21 cellular contexts compared by ENCODE assay signal in genomic region chr14:90715495-90715894, GRCh38.
DNase-seq lines count a peak whose midpoint lies in the region; ATAC-seq and TF ChIP-seq lines count a peak whose summit lies in the region.
"Had no signal": no experiment of that assay in that cellular context is flagged by ENCODE, and none has a peak within 500 bp of the region (broad histone marks: within the 10 kb centered on the region; RNA-seq: fewer than 3 reads in every experiment).

No MANE protein-coding gene starts in this region.

- BruUV-seq in PC-9 (replicated peaks; lab: Mats Ljungman, UMichigan): no TSS peak

- DNase-seq in PC-9 (no peak), gastrocnemius medialis (peak; percentile 38 to 50), NCI-H2196 treated with DMSO at 0.1 percent for 48 hours (lab: John Stamatoyannopoulos, UW; ENCODE audit: unreplicated experiment) (no peak), HCEC 1CT (no peak), stomach (no peak)
- DNase-seq: CD4-positive, alpha-beta T cell; COR-L47; DMS 273 treated with DMSO at 0.1 percent for 48 hours; DMS79 treated with DMSO at 0.1 percent for 48 hours; H7; KBM-7; NCI-H1092 treated with DMSO at 0.1 percent for 48 hours; NCI-H146; NCI-H2081; NCI-H2171; NCI-H524 treated with DMSO at 0.1 percent for 48 hours; OCI-M1; Right ventricle myocardium superior had no signal

- peaks cover 2% of the 10 kb centered on the region for H3K9me3 Mint-ChIP-seq in nephron
- H3K9me3 Mint-ChIP-seq: CD4-positive, alpha-beta T cell; HFFc6 had no signal

- WGBS in stomach, 5 donors: 86 to 94% (median 92%) methylated on average over 2 of the region's 2 CpGs

- H3K4me3 ChIP-seq in PC-9: no peak overlapping the region
- no peak overlapping the region for H3K4me3 ChIP-seq in gastrocnemius medialis
- no peak overlapping the region for H3K4me3 ChIP-seq in stomach

- peaks cover 24% of the 10 kb centered on the region for H3K36me3 Mint-ChIP-seq in nephron (ENCODE audit: low read depth)

- no peak for TF ChIP-seq EP300 in stomach (IDR thresholded peaks at IDR 0.05)

- H3K36me3 ChIP-seq in PC-9 (ENCODE audit: low read depth) (no peaks in the 10 kb centered on the region), gastrocnemius medialis (no peaks in the 10 kb centered on the region), stomach (peaks cover 0 to 11% (median 9%) of the 10 kb centered on the region in 4 donors)

- TF ChIP-seq POLR2A in gastrocnemius medialis (IDR thresholded peaks at IDR 0.05): peak in 1 of 2 donors; percentile 36
- no peak for TF ChIP-seq POLR2A in stomach (IDR thresholded peaks at IDR 0.05)

- in situ Hi-C loops in gastrocnemius medialis (cut with MboI; ENCODE audit: low sequenced_read_pairs in 4 of 4): loop anchor here in 1 of 4 donors (25.0 kb wide), 1 partner anchor 403 kb away; no protein-coding TSS in a partner anchor

- H2AFZ ChIP-seq in PC-9: 0 out of 2 replicates have a peak overlapping the region, but pooled peaks have one; percentile 22

- H3K4me1 ChIP-seq in PC-9 (replicated peaks; ENCODE audit: insufficient read depth) (peaks cover 23% of the 10 kb centered on the region), gastrocnemius medialis (peaks cover 28 to 36% of the 10 kb centered on the region in 2 donors), stomach (peaks cover 0 to 15% (median 2%) of the 10 kb centered on the region in 4 donors)

- no peaks in the 10 kb centered on the region for H3F3A ChIP-seq in PC-9 (ENCODE audit: insufficient read depth, low read depth)

- peak; percentile 87 to 90 for ATAC-seq in gastrocnemius medialis
- ATAC-seq in HG02623 (IDR thresholded peaks at IDR 0.05; ENCODE audit: unreplicated experiment): no peak

- peak overlapping the region; percentile 71 for H3K4me2 ChIP-seq in PC-9

- H3K27ac Mint-ChIP-seq in nephron: peak overlapping the region; percentile 4 to 54 (median 11)
- H3K27ac Mint-ChIP-seq: CD4-positive, alpha-beta T cell had no signal

- peaks cover 48% of the 10 kb centered on the region for H3K4me1 Mint-ChIP-seq in nephron

- H3K9me3 ChIP-seq in PC-9 (ENCODE audit: insufficient read depth, low read depth): no peaks in the 10 kb centered on the region
- H3K9me3 ChIP-seq in gastrocnemius medialis: no peaks in the 10 kb centered on the region
- no peaks in the 10 kb centered on the region for H3K9me3 ChIP-seq in stomach

- TF ChIP-seq CTCF in PC-9 (conservative IDR thresholded peaks at IDR 0.05) (no peak), nephron (IDR thresholded peaks at IDR 0.05; ENCODE audit: unreplicated experiment in 3 of 3) (no peak), gastrocnemius medialis (IDR thresholded peaks at IDR 0.05 in 4 of 5, conservative IDR thresholded peaks at IDR 0.05 in 1 of 5) (no peak), stomach (IDR thresholded peaks at IDR 0.05) (no peak)

- H3K27ac ChIP-seq in PC-9 (peak overlapping the region; percentile 50), gastrocnemius medialis (peak overlapping the region; percentile 75 to 83 (median 78)), stomach (no peak overlapping the region)

- no peaks in the 10 kb centered on the region for H3K27me3 Mint-ChIP-seq in nephron (ENCODE audit: low read depth)
- H3K27me3 Mint-ChIP-seq: CD4-positive, alpha-beta T cell had no signal

- H4K20me1 ChIP-seq in PC-9 (ENCODE audit: insufficient read depth): no peaks in the 10 kb centered on the region

- intact Hi-C loops in PC-9 (cut with micrococcal nuclease; ENCODE audit: unreplicated experiment): no loop called here
- intact Hi-C loops in gastrocnemius medialis (cut with DNase I; ENCODE audit: low total_unique reads): no loop called here
- intact Hi-C loops in stomach (cut with DNase I; ENCODE audit: low total_unique reads): no loop called here

- no peak overlapping the region for H3K4me3 Mint-ChIP-seq in nephron
- H3K4me3 Mint-ChIP-seq: CD4-positive, alpha-beta T cell; HFFc6 had no signal

- CTCF ChIA-PET in PC-9 (lab: Charles Lee): no interaction called here

- no peaks in the 10 kb centered on the region for H3K9me2 ChIP-seq in PC-9 (ENCODE audit: insufficient read depth)

- POLR2A ChIA-PET in PC-9 (lab: Charles Lee; ENCODE audit: unreplicated experiment): interaction anchor here (0.8 kb wide), 1 partner anchor 74 kb away, joined by 5 read pairs; no protein-coding TSS in a partner anchor

- H3K27me3 ChIP-seq in PC-9 (ENCODE audit: insufficient read depth, low read depth) (no peaks in the 10 kb centered on the region), gastrocnemius medialis (no peaks in the 10 kb centered on the region), stomach (no peaks in the 10 kb centered on the region)

- no peaks in the 10 kb centered on the region for H3K79me2 ChIP-seq in PC-9 (ENCODE audit: low read depth)

Comparison
In these comparisons a context has a peak if more than half of its experiments do, and no peak if none do; other contexts are left out.
1. DNase-seq: peak in gastrocnemius medialis (2 of 2); none in PC-9 (0 of 2), NCI-H2196 treated with DMSO at 0.1 percent for 48 hours (single experiment), HCEC 1CT (single experiment) and stomach (single experiment).
2. H3K27ac ChIP-seq: peak in PC-9 (single experiment) and gastrocnemius medialis (4 of 4); none in stomach (0 of 5).